8 cellular contexts compared by ENCODE assay signal in the genomic region with DNA sequence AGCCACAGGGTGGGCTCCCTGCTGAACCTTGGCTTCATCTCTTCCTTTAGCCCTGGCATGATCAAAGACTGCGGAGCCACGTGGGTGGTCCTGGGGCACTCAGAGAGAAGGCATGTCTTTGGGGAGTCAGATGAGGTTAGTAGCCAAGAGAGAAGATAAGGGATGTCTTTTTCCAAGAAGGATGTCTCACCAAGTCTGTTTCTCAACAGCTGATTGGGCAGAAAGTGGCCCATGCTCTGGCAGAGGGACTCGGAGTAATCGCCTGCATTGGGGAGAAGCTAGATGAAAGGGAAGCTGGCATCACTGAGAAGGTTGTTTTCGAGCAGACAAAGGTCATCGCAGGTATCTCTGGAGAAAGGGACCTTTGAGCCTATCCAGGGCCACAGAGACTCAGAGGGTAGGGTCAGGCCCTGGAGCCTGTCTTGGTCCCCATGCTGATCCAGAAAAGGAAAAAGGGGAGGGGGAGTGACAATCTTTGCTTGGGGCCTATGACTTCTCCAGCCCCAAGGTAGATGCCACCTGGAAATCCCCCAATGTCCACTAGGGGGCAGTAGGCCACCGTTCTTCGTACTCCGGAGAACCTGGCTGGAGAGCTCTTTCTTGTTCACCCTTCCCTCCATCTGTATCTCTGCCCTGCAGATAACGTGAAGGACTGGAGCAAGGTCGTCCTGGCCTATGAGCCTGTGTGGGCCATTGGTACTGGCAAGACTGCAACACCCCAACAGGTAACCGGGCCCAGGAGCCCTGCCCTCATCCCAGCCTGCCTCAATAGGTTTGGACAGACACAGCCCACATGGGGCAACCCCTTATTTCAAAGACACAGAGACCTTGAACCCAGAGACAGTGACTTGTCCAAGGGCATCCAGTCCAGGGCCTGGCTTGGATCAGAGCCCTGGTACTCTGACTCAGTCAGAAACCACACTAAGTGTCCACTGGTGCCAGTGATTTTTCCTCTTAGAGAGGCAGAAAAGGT. TPM values are rescaled to one million over a fixed set of nuclear protein-coding genes. Genes with fewer than 3 reads are reported as not detected.
A peak's percentile ranks its signal among the peaks of the same experiment; 100 is the strongest.
DNase-seq lines count a peak whose midpoint lies in the region; ATAC-seq and TF ChIP-seq lines count a peak whose summit lies in the region.

No MANE protein-coding gene starts in this region.

- peaks cover 52% of the 10 kb centered on the region for H3K36me3 ChIP-seq in BE2C
- H3K36me3 ChIP-seq in endodermal cell (ENCODE audit: control insufficient read depth, insufficient read depth, low read length): peaks cover 38% of the 10 kb centered on the region

- H3K27me3 ChIP-seq in BE2C (no peaks in the 10 kb centered on the region), HL-60 (ENCODE audit: insufficient read depth, poor library complexity, severe bottlenecking) (no peaks in the 10 kb centered on the region), endodermal cell (ENCODE audit: control insufficient read depth, insufficient read depth, low read length, poor library complexity, severe bottlenecking) (no peaks in the 10 kb centered on the region)

- peak overlapping the region; percentile 77 for H3K9ac ChIP-seq in endodermal cell (ENCODE audit: extremely low read depth, low read length, poor library complexity, severe bottlenecking)

- no peaks in the 10 kb centered on the region for H3K27me3 Mint-ChIP-seq in endodermal cell (ENCODE audit: insufficient read depth)

- WGBS in endodermal cell (ENCODE audit: insufficient coverage in 1 of 2, insufficient read length in 1 of 2), 2 experiments: 37 to 47% methylated on average over 6 to 12 of the region's 12 CpGs

- TF ChIP-seq CTCF in BE2C (IDR thresholded peaks at IDR 0.05; ENCODE audit: low read depth, low read length): peak; percentile 93
- peak; percentile 87 for TF ChIP-seq CTCF in HL-60 (IDR thresholded peaks at IDR 0.05; ENCODE audit: insufficient read depth, low read length)
- peak; percentile 100 for TF ChIP-seq CTCF in endodermal cell (conservative IDR thresholded peaks at IDR 0.05)

- no peaks in the 10 kb centered on the region for H3K9me3 ChIP-seq in BE2C
- H3K9me3 ChIP-seq in endodermal cell (ENCODE audit: control insufficient read depth, low read length): no peaks in the 10 kb centered on the region

- H3K36me3 Mint-ChIP-seq in endodermal cell (ENCODE audit: low read depth): peaks cover 51% of the 10 kb centered on the region

- H3K27ac ChIP-seq in HL-60 (replicated peaks) (no peak overlapping the region; the same call in 1 of the 2 replicates), endodermal cell (ENCODE audit: low read depth, low read length) (no peak overlapping the region)

- H3K4me3 ChIP-seq in BE2C (ENCODE audit: low read depth, low read length) (peak overlapping the region; percentile 99), HL-60 (replicated peaks; ENCODE audit: insufficient read depth, low read length) (peak overlapping the region; percentile 93), endodermal cell (ENCODE audit: low read length) (peak overlapping the region; percentile 99)

- H3K4me1 ChIP-seq in BE2C: peaks cover 14% of the 10 kb centered on the region
- peaks cover 8% of the 10 kb centered on the region for H3K4me1 ChIP-seq in endodermal cell (ENCODE audit: control insufficient read depth, insufficient read depth, low read length)

- DNase-seq in BE2C: peak; percentile 88
- DNase-seq in HL-60 (ENCODE audit: low read depth in 1 of 2, low spot score in 1 of 2): peak; percentile 55 to 85
- DNase-seq in NCI-H82 treated with DMSO at 0.1 percent for 48 hours (lab: John Stamatoyannopoulos, UW; ENCODE audit: unreplicated experiment): peak; percentile 66
- peak; percentile 91 for DNase-seq in activated CD8-positive, alpha-beta memory T cell treated with anti-CD3 and anti-CD28 coated beads for 24 hours
- DNase-seq in endodermal cell: peak; percentile 99
- peak; percentile 40 for DNase-seq in middle frontal gyrus (ENCODE audit: extremely low spot score, low spot score)
- DNase-seq in stimulated activated CD8-positive, alpha-beta memory T cell treated with anti-CD3 and anti-CD28 coated beads, Interleukin-15, amount 100 ng/mL, for 48 hours (ENCODE audit: low read depth in 2 of 2): peak; percentile 58 to 61

- no peak for ATAC-seq in GM19463 (IDR thresholded peaks at IDR 0.05; ENCODE audit: unreplicated experiment)

- H3K9me3 Mint-ChIP-seq in endodermal cell: no peaks in the 10 kb centered on the region

- H3K27ac Mint-ChIP-seq in endodermal cell: peak overlapping the region; percentile 93

- H3K4me3 Mint-ChIP-seq in endodermal cell: peak overlapping the region; percentile 95

- H3K4me1 Mint-ChIP-seq in endodermal cell: peaks cover 60% of the 10 kb centered on the region

RNA-seq across cellular contexts. Expression of a gene that starts 2.0 kb away (rescaled TPM):
- 1,568 TPM for polyA plus RNA-seq in BE2C (2012; ENCODE audit: insufficient read depth, insufficient read length, low read depth)
- 1,000 to 10,000 TPM in 1 of 2 donors, 100 to 1,000 TPM in 1; 805 to 1,294 TPM for total RNA-seq in endodermal cell
- polyA plus RNA-seq in endodermal cell (2013, experiment 1 of 2): 843 TPM
- 801 TPM for polyA plus RNA-seq in endodermal cell (2013, experiment 2 of 2)

RNA-seq across cellular contexts. Expression of a gene that starts 3.8 kb away (rescaled TPM):
- polyA plus RNA-seq in BE2C (2012; ENCODE audit: insufficient read depth, insufficient read length, low read depth): 12.1 TPM
- 10 to 100 TPM; 34.6 to 36.5 TPM for total RNA-seq in endodermal cell
- 6.8 TPM for polyA plus RNA-seq in endodermal cell (2013, experiment 1 of 2)
- polyA plus RNA-seq in endodermal cell (2013, experiment 2 of 2): 7.6 TPM

RNA-seq across cellular contexts. Expression of a gene that starts 17.4 kb away (rescaled TPM):
- polyA plus RNA-seq in BE2C (2012; ENCODE audit: insufficient read depth, insufficient read length, low read depth): 84.6 TPM
- 100 to 1,000 TPM; 120 to 257 TPM for total RNA-seq in endodermal cell
- polyA plus RNA-seq in endodermal cell (2013, experiment 1 of 2): 74.6 TPM
- polyA plus RNA-seq in endodermal cell (2013, experiment 2 of 2): 74.4 TPM

RNA-seq across cellular contexts. Expression of a gene that starts 18.2 kb away (rescaled TPM):
- 11.9 TPM for polyA plus RNA-seq in BE2C (2012; ENCODE audit: insufficient read depth, insufficient read length, low read depth)
- total RNA-seq in endodermal cell: 10 to 100 TPM; 53.1 to 63.9 TPM
- polyA plus RNA-seq in endodermal cell (2013, experiment 1 of 2): 87.9 TPM
- polyA plus RNA-seq in endodermal cell (2013, experiment 2 of 2): 84.7 TPM

RNA-seq across cellular contexts. Expression of a gene that starts 28.6 kb away (rescaled TPM):
- polyA plus RNA-seq in BE2C (2012; ENCODE audit: insufficient read depth, insufficient read length, low read depth): 88.5 TPM
- total RNA-seq in endodermal cell: 10 to 100 TPM; 10.0 to 17.1 TPM
- polyA plus RNA-seq in endodermal cell (2013, experiment 1 of 2): 13.5 TPM
- polyA plus RNA-seq in endodermal cell (2013, experiment 2 of 2): 10.4 TPM

Comparison
In these comparisons a context has a peak if more than half of its experiments do, and no peak if none do; other contexts are left out.
1. DNase-seq: peak in every context shown above with its lines; median percentile 99 in endodermal cell; 91 in activated CD8-positive, alpha-beta memory T cell treated with anti-CD3 and anti-CD28 coated beads for 24 hours; 88 in BE2C; 70 in HL-60; 66 in NCI-H82 treated with DMSO at 0.1 percent for 48 hours; 60 in stimulated activated CD8-positive, alpha-beta memory T cell treated with anti-CD3 and anti-CD28 coated beads, Interleukin-15, amount 100 ng/mL, for 48 hours; 40 in middle frontal gyrus.